Comparison of ENCODE assay signal across 9 cellular contexts in genomic region chr15:74841761-74842385, GRCh38. TPM values are rescaled to one million over a fixed set of nuclear protein-coding genes. Genes with fewer than 3 reads are reported as not detected.
A peak's percentile ranks its signal among the peaks of the same experiment; 100 is the strongest.
DNase-seq lines count a peak whose midpoint lies in the region; ATAC-seq, FAIRE-seq and TF ChIP-seq lines count a peak whose summit lies in the region.
"Had no signal": no experiment of that assay in that cellular context is flagged by ENCODE, and none has a peak within 500 bp of the region (broad histone marks: within the 10 kb centered on the region; RNA-seq: fewer than 3 reads in every experiment).

No MANE protein-coding gene starts in this region.

- DNase-seq in T-helper 1 cell, result no peak
- DNase-seq in stimulated activated naive CD8-positive, alpha-beta T cell treated with anti-CD3 and anti-CD28 coated beads, Interleukin-15, amount 100 ng/mL, for 72 hours, result no peak
- no peak for DNase-seq in kidney glomerular epithelial cell (lab: John Stamatoyannopoulos, UW)
- no peak for DNase-seq in GM12891 (ENCODE audit: insufficient read length, low spot score)
- DNase-seq in occipital lobe (lab: John Stamatoyannopoulos, UW), result no peak

- H3K4me3 ChIP-seq in iPS-18c (ENCODE audit: insufficient read depth, low read depth, low read length), result peak overlapping the region; percentile 86; the same call in 1 of the 2 replicates

- no peaks in the 10 kb centered on the region for H3K9me3 ChIP-seq in iPS-18c (ENCODE audit: control insufficient read depth, insufficient read depth, low read length)

- no peaks in the 10 kb centered on the region for H3K27me3 Mint-ChIP-seq in T-helper 1 cell treated with Interleukin-12 subunit alpha and Interleukin-12 subunit beta and Interleukin-4 antibody, amounts not matched to agents 30 μg/mL and 1 μg/mL, for 36 hours (ENCODE audit: low read depth)
- H3K27me3 Mint-ChIP-seq in activated T-helper 17 cell treated with anti-CD3 and anti-CD28 coated beads, Interleukin-2, amount 50 U/mL, for 72 hours, result no peaks in the 10 kb centered on the region
- H3K27me3 Mint-ChIP-seq in stimulated activated naive CD8-positive, alpha-beta T cell treated with anti-CD3 and anti-CD28 coated beads, Interleukin-15, amount 100 ng/mL, for 72 hours, result no peaks in the 10 kb centered on the region

- peak overlapping the region; percentile 89 for H3K4me3 Mint-ChIP-seq in T-helper 1 cell treated with Interleukin-12 subunit alpha and Interleukin-12 subunit beta and Interleukin-4 antibody, amounts not matched to agents 30 μg/mL and 1 μg/mL, for 36 hours
- peak overlapping the region; percentile 83 for H3K4me3 Mint-ChIP-seq in activated T-helper 17 cell treated with anti-CD3 and anti-CD28 coated beads, Interleukin-2, amount 50 U/mL, for 72 hours
- H3K4me3 Mint-ChIP-seq in stimulated activated naive CD8-positive, alpha-beta T cell treated with anti-CD3 and anti-CD28 coated beads, Interleukin-15, amount 100 ng/mL, for 72 hours, result peak overlapping the region; percentile 90 to 95

- TF ChIP-seq POLR2A in GM12891 (IDR thresholded peaks at IDR 0.05; ENCODE audit: low read depth, low read length), result no peak

- peak overlapping the region; percentile 55 for H3K27ac Mint-ChIP-seq in T-helper 1 cell treated with Interleukin-12 subunit alpha and Interleukin-12 subunit beta and Interleukin-4 antibody, amounts not matched to agents 30 μg/mL and 1 μg/mL, for 36 hours
- peak overlapping the region; percentile 80 for H3K27ac Mint-ChIP-seq in activated T-helper 17 cell treated with anti-CD3 and anti-CD28 coated beads, Interleukin-2, amount 50 U/mL, for 72 hours
- H3K27ac Mint-ChIP-seq in stimulated activated naive CD8-positive, alpha-beta T cell treated with anti-CD3 and anti-CD28 coated beads, Interleukin-15, amount 100 ng/mL, for 72 hours, result peak overlapping the region in 1 of 2 donors; percentile 67

- no peaks in the 10 kb centered on the region for H3K9me3 Mint-ChIP-seq in T-helper 1 cell treated with Interleukin-12 subunit alpha and Interleukin-12 subunit beta and Interleukin-4 antibody, amounts not matched to agents 30 μg/mL and 1 μg/mL, for 36 hours
- no peaks in the 10 kb centered on the region for H3K9me3 Mint-ChIP-seq in activated T-helper 17 cell treated with anti-CD3 and anti-CD28 coated beads, Interleukin-2, amount 50 U/mL, for 72 hours
- no peaks in the 10 kb centered on the region for H3K9me3 Mint-ChIP-seq in stimulated activated naive CD8-positive, alpha-beta T cell treated with anti-CD3 and anti-CD28 coated beads, Interleukin-15, amount 100 ng/mL, for 72 hours

- no peak for ATAC-seq in activated T-helper 17 cell treated with anti-CD3 and anti-CD28 coated beads, Interleukin-2, amount 50 U/mL, for 72 hours (replicated peaks)
- ATAC-seq in stimulated activated naive CD8-positive, alpha-beta T cell treated with anti-CD3 and anti-CD28 coated beads, Interleukin-15, amount 100 ng/mL, for 72 hours, result no peak

- peaks cover 26% of the 10 kb centered on the region for H3K36me3 Mint-ChIP-seq in T-helper 1 cell treated with Interleukin-12 subunit alpha and Interleukin-12 subunit beta and Interleukin-4 antibody, amounts not matched to agents 30 μg/mL and 1 μg/mL, for 36 hours (ENCODE audit: low read depth)
- peaks cover 62% of the 10 kb centered on the region for H3K36me3 Mint-ChIP-seq in activated T-helper 17 cell treated with anti-CD3 and anti-CD28 coated beads, Interleukin-2, amount 50 U/mL, for 72 hours (ENCODE audit: low read depth)

- H3K4me1 Mint-ChIP-seq in T-helper 1 cell treated with Interleukin-12 subunit alpha and Interleukin-12 subunit beta and Interleukin-4 antibody, amounts not matched to agents 30 μg/mL and 1 μg/mL, for 36 hours (ENCODE audit: low read depth), result peaks cover 39% of the 10 kb centered on the region
- H3K4me1 Mint-ChIP-seq in activated T-helper 17 cell treated with anti-CD3 and anti-CD28 coated beads, Interleukin-2, amount 50 U/mL, for 72 hours, result peaks cover 24% of the 10 kb centered on the region
- H3K4me1 Mint-ChIP-seq in stimulated activated naive CD8-positive, alpha-beta T cell treated with anti-CD3 and anti-CD28 coated beads, Interleukin-15, amount 100 ng/mL, for 72 hours, result peaks cover 53% of the 10 kb centered on the region

- no peak for FAIRE-seq in GM12891 (lab: Jason Lieb, UNC)

TF ChIP-seq in GM12891, 5 proteins besides CTCF, POLR2A, EP300 and RAD21:
- TF ChIP-seq PAX5 (IDR thresholded peaks at IDR 0.05; ENCODE audit: insufficient read depth, low read length, severe bottlenecking) (no peak), POLR2AphosphoS5 (IDR thresholded peaks at IDR 0.05; ENCODE audit: low read depth, low read length) (no peak), TAF1 (IDR thresholded peaks at IDR 0.05; ENCODE audit: low read depth, low read length) (no peak), SPI1 (IDR thresholded peaks at IDR 0.05; ENCODE audit: low read depth, low read length) (no peak), POU2F2 (IDR thresholded peaks at IDR 0.05; ENCODE audit: low read depth, low read length) (no peak)

RNA-seq across cellular contexts. Expression of gene ULK3, which starts 1.1 kb away (rescaled TPM):
- total RNA-seq in activated T-helper 17 cell treated with anti-CD3 and anti-CD28 coated beads, Interleukin-2, amount 50 U/mL, for 72 hours, result 10 to 100 TPM; 44.1 to 46.7 TPM
- polyA plus RNA-seq in GM12891 (2012; ENCODE audit: low read depth, missing spikeins), result 16.3 TPM
- total RNA-seq in occipital lobe, result 32.4 TPM

RNA-seq across cellular contexts. Expression of gene CPLX3, which starts 15.4 kb away (rescaled TPM):
- under 1 TPM; 0.15 to 0.19 TPM for total RNA-seq in activated T-helper 17 cell treated with anti-CD3 and anti-CD28 coated beads, Interleukin-2, amount 50 U/mL, for 72 hours
- 0.15 TPM for polyA plus RNA-seq in GM12891 (2012; ENCODE audit: low read depth, missing spikeins)
- 1.6 TPM for total RNA-seq in occipital lobe
- total RNA-seq: myocyte had no signal

RNA-seq across cellular contexts. Expression of gene LMAN1L, which starts 29.2 kb away (rescaled TPM):
- total RNA-seq in activated T-helper 17 cell treated with anti-CD3 and anti-CD28 coated beads, Interleukin-2, amount 50 U/mL, for 72 hours, result 1 to 10 TPM in 1 of 2 donors, under 1 TPM in 1; 0.82 to 1.6 TPM
- polyA plus RNA-seq in GM12891 (2012; ENCODE audit: low read depth, missing spikeins), result 0.28 TPM
- not detected for total RNA-seq in occipital lobe
- total RNA-seq: myocyte had no signal

RNA-seq across cellular contexts. Expression of gene SCAMP2, which starts 31.3 kb away (rescaled TPM):
- 100 to 1,000 TPM in 1 of 2 donors, 10 to 100 TPM in 1; 87.1 to 111 TPM for total RNA-seq in activated T-helper 17 cell treated with anti-CD3 and anti-CD28 coated beads, Interleukin-2, amount 50 U/mL, for 72 hours
- 59.8 TPM for polyA plus RNA-seq in GM12891 (2012; ENCODE audit: low read depth, missing spikeins)
- 8.0 TPM for total RNA-seq in occipital lobe

RNA-seq across cellular contexts. Expression of gene MPI, which starts 48.0 kb away (rescaled TPM):
- total RNA-seq in activated T-helper 17 cell treated with anti-CD3 and anti-CD28 coated beads, Interleukin-2, amount 50 U/mL, for 72 hours, result 10 to 100 TPM; 51.8 to 98.5 TPM
- polyA plus RNA-seq in GM12891 (2012; ENCODE audit: low read depth, missing spikeins), result 75.5 TPM
- total RNA-seq in occipital lobe, result 37.9 TPM
